In genomic region chr16:87995644-87996043, GRCh38 we compare ENCODE assay signal across 15 cellular contexts. TPM values are rescaled to one million over a fixed set of nuclear protein-coding genes. Genes with fewer than 3 reads are reported as not detected.
DNase-seq lines count a peak whose midpoint lies in the region; ATAC-seq and TF ChIP-seq lines count a peak whose summit lies in the region.
"Had no signal": no experiment of that assay in that cellular context is flagged by ENCODE, and none has a peak within 500 bp of the region (broad histone marks: within the 10 kb centered on the region; RNA-seq: fewer than 3 reads in every experiment).

No MANE protein-coding gene starts in this region.

- H3K4me3 ChIP-seq in HEK293 (ENCODE audit: low read depth, low read length), result no peak overlapping the region
- H3K4me3 ChIP-seq: GM23338 had no signal

- H3K27ac Mint-ChIP-seq in activated CD8-positive, alpha-beta T cell treated with anti-CD3 and anti-CD28 coated beads for 36 hours, result peak overlapping the region; percentile 24
- H3K27ac Mint-ChIP-seq in activated CD8-positive, alpha-beta T cell treated with anti-CD3 and anti-CD28 coated beads, Interleukin-2, amount 10 ng/mL, durations not matched to agents 7 days and 5 days, result no peak overlapping the region
- no peak overlapping the region for H3K27ac Mint-ChIP-seq in chondrocyte (ENCODE audit: unreplicated experiment)
- peak overlapping the region; percentile 20 for H3K27ac Mint-ChIP-seq in stimulated activated naive B cell treated with anti-CD40 and anti-IgM and Interleukin-4, amounts not matched to agents 10 μg/mL and 1 μg/mL and 100 μg/mL, for 72 hours
- H3K27ac Mint-ChIP-seq: B cell, GM23338, H9 had no signal

- TF ChIP-seq CTCF in activated CD8-positive, alpha-beta T cell treated with anti-CD3 and anti-CD28 coated beads for 36 hours (IDR thresholded peaks at IDR 0.05), result no peak
- no peak for TF ChIP-seq CTCF in HEK293 (tag by site-specific recombination; IDR thresholded peaks at IDR 0.05)
- no peak for TF ChIP-seq CTCF in chondrocyte (IDR thresholded peaks at IDR 0.05)

- no peaks in the 10 kb centered on the region for H3K27me3 Mint-ChIP-seq in activated CD8-positive, alpha-beta T cell treated with anti-CD3 and anti-CD28 coated beads for 36 hours
- no peaks in the 10 kb centered on the region for H3K27me3 Mint-ChIP-seq in activated CD8-positive, alpha-beta T cell treated with anti-CD3 and anti-CD28 coated beads, Interleukin-2, amount 10 ng/mL, durations not matched to agents 7 days and 5 days (ENCODE audit: low read depth)
- H3K27me3 Mint-ChIP-seq in chondrocyte (ENCODE audit: low read depth), result no peaks in the 10 kb centered on the region
- H3K27me3 Mint-ChIP-seq in stimulated activated naive B cell treated with anti-CD40 and anti-IgM and Interleukin-4, amounts not matched to agents 10 μg/mL and 1 μg/mL and 100 μg/mL, for 72 hours, result no peaks in the 10 kb centered on the region
- H3K27me3 Mint-ChIP-seq: B cell; CD4-positive, alpha-beta T cell had no signal

- DNase-seq in activated CD8-positive, alpha-beta T cell treated with anti-CD3 and anti-CD28 coated beads for 36 hours, result no peak
- no peak for DNase-seq in activated CD8-positive, alpha-beta T cell treated with anti-CD3 and anti-CD28 coated beads, Interleukin-2, amount 10 ng/mL, durations not matched to agents 7 days and 5 days
- DNase-seq in chondrocyte (ENCODE audit: low spot score) (peak; percentile 70), D341Med (ENCODE audit: low spot score) (no peak)
- no peak for DNase-seq in stimulated activated naive B cell treated with anti-CD40 and anti-IgM and Interleukin-4, amounts not matched to agents 10 μg/mL and 1 μg/mL and 100 μg/mL, for 72 hours
- DNase-seq: C1 segment of cervical spinal cord; CD4-positive, alpha-beta T cell; DMS79 treated with DMSO at 0.1 percent for 48 hours; EL; H9 had no signal

- ATAC-seq in activated CD8-positive, alpha-beta T cell treated with anti-CD3 and anti-CD28 coated beads for 36 hours, result no peak
- ATAC-seq in activated CD8-positive, alpha-beta T cell treated with anti-CD3 and anti-CD28 coated beads, Interleukin-2, amount 10 ng/mL, durations not matched to agents 7 days and 5 days, result no peak
- no peak for ATAC-seq in stimulated activated naive B cell treated with anti-CD40 and anti-IgM and Interleukin-4, amounts not matched to agents 10 μg/mL and 1 μg/mL and 100 μg/mL, for 72 hours (replicated peaks)
- ATAC-seq in HG03095 (IDR thresholded peaks at IDR 0.05; ENCODE audit: unreplicated experiment), result no peak
- ATAC-seq: GM23338, HepG2 had no signal

- no peaks in the 10 kb centered on the region for H3K4me1 ChIP-seq in HEK293 (ENCODE audit: control insufficient read depth, insufficient read depth, low read length)

- no peak overlapping the region for H3K27ac ChIP-seq in HEK293 (ENCODE audit: extremely low read depth, low read depth, low read length)

- H3K4me1 Mint-ChIP-seq in activated CD8-positive, alpha-beta T cell treated with anti-CD3 and anti-CD28 coated beads for 36 hours (ENCODE audit: low read depth), result peaks cover 2% of the 10 kb centered on the region
- no peaks in the 10 kb centered on the region for H3K4me1 Mint-ChIP-seq in activated CD8-positive, alpha-beta T cell treated with anti-CD3 and anti-CD28 coated beads, Interleukin-2, amount 10 ng/mL, durations not matched to agents 7 days and 5 days (ENCODE audit: low read depth)
- H3K4me1 Mint-ChIP-seq in chondrocyte (ENCODE audit: low read depth), result no peaks in the 10 kb centered on the region
- peaks cover 14 to 29% of the 10 kb centered on the region in 2 donors for H3K4me1 Mint-ChIP-seq in stimulated activated naive B cell treated with anti-CD40 and anti-IgM and Interleukin-4, amounts not matched to agents 10 μg/mL and 1 μg/mL and 100 μg/mL, for 72 hours
- H3K4me1 Mint-ChIP-seq: GM23338, H9 had no signal

- no peaks in the 10 kb centered on the region for H3K9me3 Mint-ChIP-seq in activated CD8-positive, alpha-beta T cell treated with anti-CD3 and anti-CD28 coated beads for 36 hours
- no peaks in the 10 kb centered on the region for H3K9me3 Mint-ChIP-seq in activated CD8-positive, alpha-beta T cell treated with anti-CD3 and anti-CD28 coated beads, Interleukin-2, amount 10 ng/mL, durations not matched to agents 7 days and 5 days (ENCODE audit: insufficient read depth)
- H3K9me3 Mint-ChIP-seq in chondrocyte (ENCODE audit: low read depth), result no peaks in the 10 kb centered on the region
- no peaks in the 10 kb centered on the region for H3K9me3 Mint-ChIP-seq in stimulated activated naive B cell treated with anti-CD40 and anti-IgM and Interleukin-4, amounts not matched to agents 10 μg/mL and 1 μg/mL and 100 μg/mL, for 72 hours
- H3K9me3 Mint-ChIP-seq: CD4-positive, alpha-beta T cell; GM23338; H9 had no signal

- intact Hi-C loops in activated CD8-positive, alpha-beta T cell treated with anti-CD3 and anti-CD28 coated beads for 36 hours (cut with micrococcal nuclease), result no loop called here

- POLR2A ChIA-PET in activated CD8-positive, alpha-beta T cell treated with anti-CD3 and anti-CD28 coated beads for 36 hours (lab: Charles Lee), result no interaction called here
- POLR2A ChIA-PET in activated CD8-positive, alpha-beta T cell treated with anti-CD3 and anti-CD28 coated beads, Interleukin-2, amount 10 ng/mL, durations not matched to agents 7 days and 5 days (lab: Charles Lee), result no interaction called here
- POLR2A ChIA-PET in HEK293 (lab: Yijun Ruan, JAX), result no interaction called here

- peaks cover 21% of the 10 kb centered on the region for H3K36me3 Mint-ChIP-seq in activated CD8-positive, alpha-beta T cell treated with anti-CD3 and anti-CD28 coated beads for 36 hours (ENCODE audit: low read depth)
- H3K36me3 Mint-ChIP-seq in activated CD8-positive, alpha-beta T cell treated with anti-CD3 and anti-CD28 coated beads, Interleukin-2, amount 10 ng/mL, durations not matched to agents 7 days and 5 days (ENCODE audit: low read depth), result peaks cover 29% of the 10 kb centered on the region
- peaks cover 6% of the 10 kb centered on the region for H3K36me3 Mint-ChIP-seq in chondrocyte (ENCODE audit: low read depth)
- peaks cover 27 to 40% of the 10 kb centered on the region in 2 donors for H3K36me3 Mint-ChIP-seq in stimulated activated naive B cell treated with anti-CD40 and anti-IgM and Interleukin-4, amounts not matched to agents 10 μg/mL and 1 μg/mL and 100 μg/mL, for 72 hours

- peaks cover 0 to 25% of the 10 kb centered on the region in 2 experiments; a peak in 1 of 3 replicates for H3K36me3 ChIP-seq in HEK293 (ENCODE audit: control insufficient read depth in 2 of 2, insufficient read depth in 1 of 2, low read length in 2 of 2)

- CTCF ChIA-PET in activated CD8-positive, alpha-beta T cell treated with anti-CD3 and anti-CD28 coated beads for 36 hours (lab: Charles Lee), result no interaction called here
- CTCF ChIA-PET in activated CD8-positive, alpha-beta T cell treated with anti-CD3 and anti-CD28 coated beads, Interleukin-2, amount 10 ng/mL, durations not matched to agents 7 days and 5 days (lab: Charles Lee), result no interaction called here
- CTCF ChIA-PET in HEK293 (lab: Yijun Ruan, JAX), result no interaction called here

- H3K9me3 ChIP-seq in HEK293 (ENCODE audit: control insufficient read depth, insufficient read depth, low read depth, low read length), result no peaks in the 10 kb centered on the region

- no peak overlapping the region for H3K4me3 Mint-ChIP-seq in activated CD8-positive, alpha-beta T cell treated with anti-CD3 and anti-CD28 coated beads for 36 hours
- no peak overlapping the region for H3K4me3 Mint-ChIP-seq in activated CD8-positive, alpha-beta T cell treated with anti-CD3 and anti-CD28 coated beads, Interleukin-2, amount 10 ng/mL, durations not matched to agents 7 days and 5 days
- H3K4me3 Mint-ChIP-seq in chondrocyte (ENCODE audit: unreplicated experiment), result no peak overlapping the region
- no peak overlapping the region for H3K4me3 Mint-ChIP-seq in stimulated activated naive B cell treated with anti-CD40 and anti-IgM and Interleukin-4, amounts not matched to agents 10 μg/mL and 1 μg/mL and 100 μg/mL, for 72 hours
- H3K4me3 Mint-ChIP-seq: B cell; CD4-positive, alpha-beta T cell; GM23338; H9 had no signal

TF ChIP-seq in HEK293, 187 proteins besides CTCF, POLR2A, EP300 and RAD21:
- TF ChIP-seq ZIC2 (tag by site-specific recombination; IDR thresholded peaks at IDR 0.05), result peak; percentile 50
- no peak for TF ChIP-seq ZNF48 (tag by site-specific recombination; IDR thresholded peaks at IDR 0.05)
TF ChIP-seq in HEK293: peak in this region for 1.

RNA-seq across cellular contexts. Expression of gene BANP, which starts 44.4 kb away (rescaled TPM):
- total RNA-seq in activated CD8-positive, alpha-beta T cell treated with anti-CD3 and anti-CD28 coated beads for 36 hours, result 10 to 100 TPM; 32.1 to 36.1 TPM
- total RNA-seq in activated CD8-positive, alpha-beta T cell treated with anti-CD3 and anti-CD28 coated beads, Interleukin-2, amount 10 ng/mL, durations not matched to agents 7 days and 5 days, result 10 to 100 TPM; 34.1 to 39.8 TPM
- 15.0 to 19.3 TPM (median 16.7 TPM) in 3 replicates for total RNA-seq in chondrocyte

RNA-seq across cellular contexts. Expression of gene CA5A, which starts 59.3 kb away (rescaled TPM):
- total RNA-seq in activated CD8-positive, alpha-beta T cell treated with anti-CD3 and anti-CD28 coated beads for 36 hours, result not detected
- total RNA-seq in activated CD8-positive, alpha-beta T cell treated with anti-CD3 and anti-CD28 coated beads, Interleukin-2, amount 10 ng/mL, durations not matched to agents 7 days and 5 days, result not detected
- not detected in 3 replicates for total RNA-seq in chondrocyte
- total RNA-seq: CD4-positive, alpha-beta T cell; GM23338; H9 had no signal

Comparison
In these comparisons a context has a peak if more than half of its experiments do, and no peak if none do; other contexts are left out.
1. H3K27ac Mint-ChIP-seq: peak in activated CD8-positive, alpha-beta T cell treated with anti-CD3 and anti-CD28 coated beads for 36 hours (single experiment) and stimulated activated naive B cell treated with anti-CD40 and anti-IgM and Interleukin-4, amounts not matched to agents 10 μg/mL and 1 μg/mL and 100 μg/mL, for 72 hours (single experiment); none in activated CD8-positive, alpha-beta T cell treated with anti-CD3 and anti-CD28 coated beads, Interleukin-2, amount 10 ng/mL, durations not matched to agents 7 days and 5 days (single experiment) and chondrocyte (single experiment).